Comparison of ENCODE assay signal across 8 cellular contexts in the genomic region with DNA sequence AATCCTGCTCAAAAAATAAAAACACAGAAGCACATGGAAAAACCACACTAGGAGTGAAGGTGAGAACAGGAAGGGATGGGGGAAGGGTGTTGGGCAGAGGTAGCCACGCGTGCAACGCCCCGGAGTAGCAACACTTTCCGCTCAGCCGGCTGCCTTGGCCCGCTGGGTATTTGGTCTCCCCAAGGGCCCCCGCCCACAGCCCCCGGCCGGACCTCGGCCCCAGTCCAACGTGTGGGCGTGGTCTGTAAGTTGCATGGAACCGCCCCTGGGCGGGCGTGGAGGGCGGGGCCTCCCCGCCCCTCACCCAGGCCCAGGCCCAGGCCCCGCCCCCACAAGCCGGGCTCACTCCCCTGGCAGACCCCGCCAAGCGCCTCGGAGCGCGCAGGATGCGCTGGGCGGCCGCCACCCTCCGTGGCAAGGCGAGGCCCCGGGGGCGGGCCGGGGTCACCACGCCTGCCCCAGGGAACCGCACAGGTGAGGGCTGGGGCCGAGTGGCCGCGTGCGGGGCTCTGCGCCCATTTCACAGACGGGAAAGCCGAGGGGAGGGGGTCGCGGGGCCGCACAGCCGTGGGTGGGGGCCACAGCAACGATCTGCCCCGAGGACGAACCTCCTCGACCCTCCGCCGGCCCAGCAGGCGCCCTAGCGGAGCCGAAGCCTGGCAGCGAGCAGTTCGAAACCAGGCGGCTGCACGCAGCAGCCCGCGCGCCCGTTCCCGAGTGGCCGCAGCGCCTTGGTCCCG. TPM values are rescaled to one million over a fixed set of nuclear protein-coding genes. Genes with fewer than 3 reads are reported as not detected.
DNase-seq lines count a peak whose midpoint lies in the region; ATAC-seq and TF ChIP-seq lines count a peak whose summit lies in the region.

A gene (plus strand): TSS at position 345 of the 740 bp plus-strand sequence. CDS start 42 bp downstream, at position 387.

- H3K4me1 ChIP-seq in mucosa of rectum (ENCODE audit: control insufficient read depth in 2 of 2, insufficient read depth in 2 of 2, low read length in 2 of 2): peaks cover 16 to 35% of the 10 kb centered on the region in 2 donors

- peaks cover 74% of the 10 kb centered on the region for H3K4me1 Mint-ChIP-seq in CD4-positive, alpha-beta T cell (ENCODE audit: low read depth)
- peaks cover 38% of the 10 kb centered on the region for H3K4me1 Mint-ChIP-seq in activated CD4-positive, alpha-beta T cell treated with anti-CD3 and anti-CD28 coated beads, Interleukin-2, amount 10 ng/mL, durations not matched to agents 24 days and 14 days

- H3K9ac ChIP-seq in mucosa of rectum (ENCODE audit: low read depth in 1 of 2, low read length in 2 of 2): peak within 1 kb of the TSS; percentile 38 to 63

- no peaks in the 10 kb centered on the region for H3K9me3 Mint-ChIP-seq in CD4-positive, alpha-beta T cell
- no peaks in the 10 kb centered on the region for H3K9me3 Mint-ChIP-seq in activated CD4-positive, alpha-beta T cell treated with anti-CD3 and anti-CD28 coated beads, Interleukin-2, amount 10 ng/mL, durations not matched to agents 24 days and 14 days

- POLR2A ChIA-PET in CD4-positive, alpha-beta T cell (lab: Charles Lee): interaction anchor here (0.7 to 4.5 kb wide), 15 partner anchors 8 to 104 kb away, joined by 3 to 55 read pairs (median 8); a partner anchor contains a TSS

- peak within 1 kb of the TSS; percentile 54 to 64 for H3K4me3 ChIP-seq in mucosa of rectum (ENCODE audit: low read length in 2 of 2)

- peak within 1 kb of the TSS; percentile 100 for H3K27ac Mint-ChIP-seq in CD4-positive, alpha-beta T cell
- H3K27ac Mint-ChIP-seq in activated CD4-positive, alpha-beta T cell treated with anti-CD3 and anti-CD28 coated beads, Interleukin-2, amount 10 ng/mL, durations not matched to agents 24 days and 14 days: peak within 1 kb of the TSS; percentile 96

- no peak for TF ChIP-seq CTCF in CD4-positive, alpha-beta T cell (IDR thresholded peaks at IDR 0.05)

- peak within 1 kb of the TSS; percentile 90 for H3K27ac ChIP-seq in CD4-positive, alpha-beta T cell (ENCODE audit: low read depth, low read length)
- H3K27ac ChIP-seq in mucosa of rectum (ENCODE audit: low read depth in 2 of 2, low read length in 2 of 2): peak within 1 kb of the TSS; percentile 17 to 79

- no peaks in the 10 kb centered on the region for H3K36me3 ChIP-seq in mucosa of rectum (ENCODE audit: control insufficient read depth in 2 of 2, insufficient read depth in 2 of 2, low read length in 2 of 2)

- peak within 1 kb of the TSS; percentile 96 for H3K4me3 Mint-ChIP-seq in CD4-positive, alpha-beta T cell
- H3K4me3 Mint-ChIP-seq in activated CD4-positive, alpha-beta T cell treated with anti-CD3 and anti-CD28 coated beads, Interleukin-2, amount 10 ng/mL, durations not matched to agents 24 days and 14 days: peak within 1 kb of the TSS; percentile 93

- CTCF ChIA-PET in CD4-positive, alpha-beta T cell (lab: Charles Lee): interaction anchor here (0.6 to 2.2 kb wide), 3 partner anchors 30 to 399 kb away, joined by 3 to 8 read pairs (median 5); no protein-coding TSS in a partner anchor

- ATAC-seq in CD4-positive, alpha-beta T cell (ENCODE audit: poor library complexity): peak; percentile 62
- peak; percentile 41 for ATAC-seq in GM19438 (IDR thresholded peaks at IDR 0.05; ENCODE audit: low read depth, unreplicated experiment)
- peak; percentile 69 for ATAC-seq in stimulated activated naive CD8-positive, alpha-beta T cell treated with anti-CD3 and anti-CD28 coated beads, Interleukin-15, Interleukin-2, amounts not matched to agents 100 U/mL and 50 U/mL, for 24 hours

- DNase-seq in CD4-positive, alpha-beta T cell: peak; percentile 46 to 75 (median 67)
- peak; percentile 51 for DNase-seq in HT-29 (ENCODE audit: low spot score)
- DNase-seq in activated CD4-positive, alpha-beta T cell treated with anti-CD3 and anti-CD28 coated beads, Interleukin-2, amount 10 ng/mL, durations not matched to agents 24 days and 14 days: peak; percentile 93
- DNase-seq in ecto neural progenitor cell (ENCODE audit: low spot score): peak; percentile 86
- DNase-seq in stimulated activated naive CD8-positive, alpha-beta T cell treated with anti-CD3 and anti-CD28 coated beads, Interleukin-15, Interleukin-2, amounts not matched to agents 100 U/mL and 50 U/mL, for 24 hours: peak; percentile 80
- DNase-seq in 8988T: no peak

- H3K9me3 ChIP-seq in CD4-positive, alpha-beta T cell (ENCODE audit: control insufficient read depth, low read length): no peaks in the 10 kb centered on the region
- H3K9me3 ChIP-seq in mucosa of rectum (ENCODE audit: control insufficient read depth in 2 of 2, low read length in 2 of 2): no peaks in the 10 kb centered on the region

- H3K27me3 Mint-ChIP-seq in CD4-positive, alpha-beta T cell: no peaks in the 10 kb centered on the region
- no peaks in the 10 kb centered on the region for H3K27me3 Mint-ChIP-seq in activated CD4-positive, alpha-beta T cell treated with anti-CD3 and anti-CD28 coated beads, Interleukin-2, amount 10 ng/mL, durations not matched to agents 24 days and 14 days

- peaks cover 30% of the 10 kb centered on the region for H3K36me3 Mint-ChIP-seq in CD4-positive, alpha-beta T cell (ENCODE audit: low read depth)
- peaks cover 8% of the 10 kb centered on the region for H3K36me3 Mint-ChIP-seq in activated CD4-positive, alpha-beta T cell treated with anti-CD3 and anti-CD28 coated beads, Interleukin-2, amount 10 ng/mL, durations not matched to agents 24 days and 14 days (ENCODE audit: low read depth)

- intact Hi-C loops in CD4-positive, alpha-beta T cell (cut with DNase I, micrococcal nuclease): loop anchor here in 1 of 2 experiments (2.0 kb wide), 1 partner anchor 18 kb away; no protein-coding TSS in a partner anchor
- intact Hi-C loops in activated CD4-positive, alpha-beta T cell treated with anti-CD3 and anti-CD28 coated beads, Interleukin-2, amount 10 ng/mL, durations not matched to agents 24 days and 14 days (cut with micrococcal nuclease): loop anchor here (2.0 kb wide), 1 partner anchor 94 kb away; no protein-coding TSS in a partner anchor

- no peaks in the 10 kb centered on the region for H3K27me3 ChIP-seq in CD4-positive, alpha-beta T cell (ENCODE audit: control insufficient read depth, insufficient read depth, low read length)
- H3K27me3 ChIP-seq in mucosa of rectum (ENCODE audit: control insufficient read depth in 2 of 2, insufficient read depth in 2 of 2, low read length in 2 of 2): peaks cover 0 to 3% of the 10 kb centered on the region in 2 donors

RNA-seq across cellular contexts. Expression of the gene that starts here (rescaled TPM):
- 10 to 100 TPM; 33.9 to 35.6 TPM for total RNA-seq in CD4-positive, alpha-beta T cell
- total RNA-seq in HT-29 (2014; rRNA removed; shearing (Covaris generic)): 1.6 and 4.5 TPM in 2 replicates
- 38.3 and 40.9 TPM in 2 replicates for total RNA-seq in activated CD4-positive, alpha-beta T cell treated with anti-CD3 and anti-CD28 coated beads, Interleukin-2, amount 10 ng/mL, durations not matched to agents 24 days and 14 days
